Comparison of ENCODE assay signal across 8 cellular contexts in the genomic region with DNA sequence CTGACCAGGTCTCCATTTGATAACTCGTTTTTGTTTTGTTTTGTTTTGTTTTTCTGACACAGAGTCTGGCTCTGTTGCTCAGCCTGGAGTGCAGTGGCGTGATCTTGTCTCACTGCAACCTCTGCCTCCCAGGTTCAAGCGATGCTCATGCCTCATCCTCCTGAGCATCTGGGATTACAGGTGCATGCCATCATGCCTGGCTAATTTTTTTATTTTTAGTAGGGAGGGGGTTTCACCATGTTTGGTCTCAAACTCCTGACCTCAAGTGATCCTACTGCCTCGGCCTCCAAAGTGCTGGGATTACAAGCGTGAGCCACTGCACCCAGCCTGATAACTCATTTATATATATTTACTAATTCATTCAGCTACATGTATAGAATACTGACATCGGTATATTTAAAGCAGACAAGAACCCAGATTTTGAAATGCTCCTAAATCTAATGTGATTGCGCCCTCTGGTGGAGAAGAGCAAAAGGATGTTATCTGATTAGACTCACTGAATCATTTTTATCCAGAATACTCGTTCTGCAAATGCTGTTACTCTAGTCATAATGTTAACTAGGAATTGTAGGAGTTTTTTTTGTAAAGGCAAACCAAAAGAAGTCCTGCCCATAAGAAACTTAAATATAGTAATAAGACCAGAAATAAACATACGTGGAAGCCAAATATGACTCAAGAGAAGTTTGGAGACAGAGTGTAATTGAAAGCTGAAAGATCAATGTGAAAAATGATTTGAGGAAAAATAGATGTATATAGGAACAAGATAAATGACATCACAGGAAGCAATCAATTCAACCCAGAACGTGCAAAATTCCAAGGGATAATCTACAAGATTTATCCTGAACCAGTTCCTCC. TPM values are rescaled to one million over a fixed set of nuclear protein-coding genes. Genes with fewer than 3 reads are reported as not detected.
A peak's percentile ranks its signal among the peaks of the same experiment; 100 is the strongest.
DNase-seq lines count a peak whose midpoint lies in the region; ATAC-seq lines count a peak whose summit lies in the region.

No MANE protein-coding gene starts in this region.

- no peak overlapping the region for H3K27ac ChIP-seq in CD8-positive, alpha-beta memory T cell (ENCODE audit: low read depth, low read length)

- CTCF ChIA-PET in CD8-positive, alpha-beta memory T cell (lab: Charles Lee) = interaction anchor here (0.8 to 6.0 kb wide), 13 partner anchors 8 to 1478 kb away, joined by 3 to 94 read pairs (median 5); no protein-coding TSS in a partner anchor

- POLR2A ChIA-PET in CD8-positive, alpha-beta memory T cell (lab: Charles Lee) = no interaction called here

- peaks cover 39 to 70% of the 10 kb centered on the region in 2 donors for H3K27me3 Mint-ChIP-seq in CD8-positive, alpha-beta memory T cell

- ATAC-seq in HG03095 (IDR thresholded peaks at IDR 0.05; ENCODE audit: unreplicated experiment) (no peak), HG03439 (IDR thresholded peaks at IDR 0.05; ENCODE audit: unreplicated experiment) (no peak)

- peaks cover 28% of the 10 kb centered on the region for H3K4me1 ChIP-seq in CD8-positive, alpha-beta memory T cell (ENCODE audit: insufficient read depth, low read length)

- no peaks in the 10 kb centered on the region for H3K9me3 Mint-ChIP-seq in CD8-positive, alpha-beta memory T cell

- no peak overlapping the region for H3K4me3 ChIP-seq in CD8-positive, alpha-beta memory T cell (ENCODE audit: low read length)

- DNase-seq in CD8-positive, alpha-beta memory T cell = peak in 4 of 5 donors; percentile 37 to 48 (median 42)
- DNase-seq in HCEC 1CT (peak; percentile 60), NCI-H748 treated with DMSO at 0.1 percent for 48 hours (lab: John Stamatoyannopoulos, UW) (peak; percentile 71), hepatic stellate cell (ENCODE audit: low spot score) (peak; percentile 26)
- DNase-seq in activated gamma-delta T cell treated with anti-CD3 and anti-CD28 coated beads, Interleukin-2, amount 50 U/mL, for 16 hours (ENCODE audit: low read depth) = peak; percentile 41
- peak; percentile 27 to 63 for DNase-seq in stimulated activated CD4-positive, alpha-beta T cell treated with anti-CD3 and anti-CD28 coated beads, Interleukin-2, amount 100 ng/mL, for 24 hours

- peaks cover 28% of the 10 kb centered on the region for H3K27me3 ChIP-seq in CD8-positive, alpha-beta memory T cell (ENCODE audit: insufficient read depth, low read length, poor library complexity, severe bottlenecking)

- H3K27ac Mint-ChIP-seq in CD8-positive, alpha-beta memory T cell = no peak overlapping the region

- H3K9me3 ChIP-seq in CD8-positive, alpha-beta memory T cell (ENCODE audit: low read length) = no peaks in the 10 kb centered on the region

- no peak overlapping the region for H3K4me3 Mint-ChIP-seq in CD8-positive, alpha-beta memory T cell

- H3K36me3 ChIP-seq in CD8-positive, alpha-beta memory T cell (ENCODE audit: insufficient read depth, low read length) = no peaks in the 10 kb centered on the region

- peaks cover 28 to 36% (median 31%) of the 10 kb centered on the region in 3 donors for H3K4me1 Mint-ChIP-seq in CD8-positive, alpha-beta memory T cell

- H3K36me3 Mint-ChIP-seq in CD8-positive, alpha-beta memory T cell = no peaks in the 10 kb centered on the region

RNA-seq across cellular contexts. Expression of a gene that starts 5.3 kb away (rescaled TPM):
- not detected for total RNA-seq in CD8-positive, alpha-beta memory T cell
- not detected for polyA plus RNA-seq in CD8-positive, alpha-beta memory T cell

RNA-seq across cellular contexts. Expression of a gene that starts 32.5 kb away (rescaled TPM):
- total RNA-seq in CD8-positive, alpha-beta memory T cell = 100 to 1,000 TPM; 504 to 527 TPM
- polyA plus RNA-seq in CD8-positive, alpha-beta memory T cell = 853 TPM
